20 cellular contexts compared by ENCODE assay signal in the genomic region with DNA sequence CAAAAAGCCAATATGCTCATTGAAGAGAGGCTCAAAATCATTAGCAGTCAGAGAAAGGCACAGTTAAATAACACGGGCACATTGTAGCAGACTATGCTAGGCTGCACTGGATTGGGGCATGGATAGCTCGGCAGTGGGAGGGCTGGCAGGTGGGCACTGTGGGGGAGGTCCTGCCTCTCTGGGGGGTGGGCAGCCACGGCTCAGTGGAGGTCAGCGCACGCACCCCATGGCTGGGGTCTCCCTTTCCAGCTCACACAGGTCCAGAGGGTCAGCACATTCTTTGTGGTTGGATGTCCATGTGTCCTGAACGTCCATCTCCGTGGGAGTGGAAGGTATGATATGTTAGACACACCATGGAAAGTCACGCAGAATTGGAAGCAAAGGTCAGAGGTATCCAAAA.
"Had no signal": no experiment of that assay in that cellular context is flagged by ENCODE, and none has a peak within 500 bp of the region (broad histone marks: within the 10 kb centered on the region; RNA-seq: fewer than 3 reads in every experiment).

No MANE protein-coding gene starts in this region.

- H3K9me3 ChIP-seq: esophagus squamous epithelium, gastrocnemius medialis, heart right ventricle, left lung, lower lobe of right lung, mucosa of descending colon had no signal

- DNase-seq: dermis blood vessel endothelial cell; dorsolateral prefrontal cortex; effector CD4-positive, alpha-beta T cell; effector memory CD4-positive, alpha-beta T cell; esophagus squamous epithelium; foreskin fibroblast; foreskin melanocyte; gastrocnemius medialis; glutamatergic neuron; head of caudate nucleus; heart right ventricle; hippocampal formation; left cardiac atrium; left lung; left ventricle myocardium superior; lower lobe of right lung; mesenchymal stem cell; mucosa of descending colon had no signal

- H3K4me3 Mint-ChIP-seq: mesothelial cell of epicardium had no signal

- H3K27ac Mint-ChIP-seq: mesothelial cell of epicardium had no signal

- H3K27ac ChIP-seq: coronary artery, dorsolateral prefrontal cortex, esophagus squamous epithelium, gastrocnemius medialis, heart right ventricle, left lung, lower lobe of right lung had no signal

- H3K4me3 ChIP-seq: coronary artery, dorsolateral prefrontal cortex, esophagus squamous epithelium, gastrocnemius medialis, heart right ventricle, left lung, lower lobe of right lung, mucosa of descending colon had no signal

- H3K36me3 Mint-ChIP-seq: mesothelial cell of epicardium had no signal

- H3K4me1 ChIP-seq: gastrocnemius medialis, heart right ventricle, left lung, lower lobe of right lung had no signal

- H3K4me1 Mint-ChIP-seq: mesothelial cell of epicardium had no signal

- H3K27me3 ChIP-seq: dorsolateral prefrontal cortex, esophagus squamous epithelium, gastrocnemius medialis, heart right ventricle, left lung had no signal

- ATAC-seq: gastrocnemius medialis, heart right ventricle, left cardiac atrium, left lung, left ventricle myocardium superior, lower lobe of right lung, mucosa of descending colon had no signal

- H3K36me3 ChIP-seq: esophagus squamous epithelium, gastrocnemius medialis, heart right ventricle, left lung, lower lobe of right lung had no signal
